Comparison of ENCODE assay signal across 24 cellular contexts in genomic region chr3:12582730-12583129, GRCh38. TPM values are rescaled to one million over a fixed set of nuclear protein-coding genes. Genes with fewer than 3 reads are reported as not detected.
DNase-seq lines count a peak whose midpoint lies in the region; ATAC-seq and TF ChIP-seq lines count a peak whose summit lies in the region.
"Had no signal": no experiment of that assay in that cellular context is flagged by ENCODE, and none has a peak within 500 bp of the region (broad histone marks: within the 10 kb centered on the region; RNA-seq: fewer than 3 reads in every experiment).

No MANE protein-coding gene starts in this region.

- H3K27ac ChIP-seq in left ventricle myocardium inferior (replicated peaks), result peak overlapping the region; percentile 32
- H3K27ac ChIP-seq in heart right ventricle, result no peak overlapping the region
- H3K27ac ChIP-seq in dorsolateral prefrontal cortex, result peak overlapping the region in 35 of 59 donors; percentile 4 to 79 (median 46)
- peak overlapping the region; percentile 6 for H3K27ac ChIP-seq in psoas muscle
- H3K27ac ChIP-seq: 22Rv1, GM23248 had no signal

- peaks cover 48% of the 10 kb centered on the region for H3K36me3 Mint-ChIP-seq in activated CD4-positive, alpha-beta T cell treated with anti-CD3 and anti-CD28 coated beads for 36 hours (ENCODE audit: low read depth)

- H3K27me3 Mint-ChIP-seq in activated CD4-positive, alpha-beta T cell treated with anti-CD3 and anti-CD28 coated beads for 36 hours, result no peaks in the 10 kb centered on the region

- H3K4me3 Mint-ChIP-seq in activated CD4-positive, alpha-beta T cell treated with anti-CD3 and anti-CD28 coated beads for 36 hours, result no peak overlapping the region
- H3K4me3 Mint-ChIP-seq: CD14-positive monocyte had no signal

- CTCF ChIA-PET in activated CD4-positive, alpha-beta T cell treated with anti-CD3 and anti-CD28 coated beads for 36 hours (lab: Charles Lee), result interaction anchor here (0.8 to 1.5 kb wide), 2 partner anchors 15 to 38 kb away, joined by 3 read pairs; no protein-coding TSS in a partner anchor

- no peak for ATAC-seq in activated CD4-positive, alpha-beta T cell treated with anti-CD3 and anti-CD28 coated beads for 36 hours
- ATAC-seq in heart right ventricle (no peak), psoas muscle (no peak)
- ATAC-seq: HCT116 had no signal

- H3K4me3 ChIP-seq in left ventricle myocardium inferior, result no peak overlapping the region
- H3K4me3 ChIP-seq in heart right ventricle, result no peak overlapping the region
- H3K4me3 ChIP-seq in dorsolateral prefrontal cortex, result no peak overlapping the region
- H3K4me3 ChIP-seq in psoas muscle, result no peak overlapping the region
- H3K4me3 ChIP-seq: GM23248 had no signal

- H3K4me1 Mint-ChIP-seq in activated CD4-positive, alpha-beta T cell treated with anti-CD3 and anti-CD28 coated beads for 36 hours, result no peaks in the 10 kb centered on the region

- no peaks in the 10 kb centered on the region for H3K9me3 Mint-ChIP-seq in activated CD4-positive, alpha-beta T cell treated with anti-CD3 and anti-CD28 coated beads for 36 hours (ENCODE audit: low read depth)
- H3K9me3 Mint-ChIP-seq: CD14-positive monocyte had no signal

- 79% methylated on average over 4 of the region's 4 CpGs for WGBS in heart right ventricle, 2 donors
- WGBS in psoas muscle, 3 donors, result 70 to 88% (median 76%) methylated on average over 4 of the region's 4 CpGs

- DNase-seq in activated CD4-positive, alpha-beta T cell treated with anti-CD3 and anti-CD28 coated beads for 36 hours, result no peak
- no peak for DNase-seq in activated CD4-positive, alpha-beta T cell treated with anti-CD3 and anti-CD28 coated beads, Interleukin-2, amount 50 U/mL, for 48 hours
- DNase-seq in left ventricle myocardium inferior (no peak), heart right ventricle (no peak), dorsolateral prefrontal cortex (no peak), psoas muscle (no peak), nucleus accumbens (lab: John Stamatoyannopoulos, UW) (no peak)
- no peak for DNase-seq in effector CD8-positive, alpha-beta T cell (lab: John Stamatoyannopoulos, UW)
- DNase-seq: DMS 273 treated with DMSO at 0.1 percent for 48 hours; DND-41; GM23248; KBM-7; NCI-H1694 treated with DMSO at 0.1 percent for 48 hours; NCI-H2107; NCI-H510A; NCI-H748 treated with DMSO at 0.1 percent for 48 hours; NK-92 treated with Interleukin-12 subunit alpha and Interleukin-12 subunit beta, amount 100 ng/mL, for 24 hours; SHP77 treated with DMSO at 0.1 percent for 48 hours had no signal

- H3K9me3 ChIP-seq in left ventricle myocardium inferior (replicated peaks) (no peaks in the 10 kb centered on the region), heart right ventricle (peaks cover 0 to 2% (median 0%) of the 10 kb centered on the region in 11 donors), psoas muscle (no peaks in the 10 kb centered on the region)

- no peaks in the 10 kb centered on the region for H3K27me3 ChIP-seq in left ventricle myocardium inferior (ENCODE audit: low read depth)
- H3K27me3 ChIP-seq in heart right ventricle, result no peaks in the 10 kb centered on the region
- H3K27me3 ChIP-seq in dorsolateral prefrontal cortex, result no peaks in the 10 kb centered on the region
- no peaks in the 10 kb centered on the region for H3K27me3 ChIP-seq in psoas muscle (ENCODE audit: insufficient read depth in 3 of 3, low read length in 2 of 3)

- no peak for TF ChIP-seq CTCF in left ventricle myocardium inferior (IDR thresholded peaks at IDR 0.05; ENCODE audit: borderline replicate concordance)
- no peak for TF ChIP-seq CTCF in heart right ventricle (IDR thresholded peaks at IDR 0.05)
- TF ChIP-seq CTCF in dorsolateral prefrontal cortex (IDR thresholded peaks at IDR 0.05 in 54 of 56, conservative IDR thresholded peaks at IDR 0.05 in 2 of 56; ENCODE audit: low read depth in 1 of 56, partially characterized antibody in 56 of 56), result no peak
- no peak for TF ChIP-seq CTCF in psoas muscle (IDR thresholded peaks at IDR 0.05)

- intact Hi-C loops in activated CD4-positive, alpha-beta T cell treated with anti-CD3 and anti-CD28 coated beads for 36 hours (cut with DNase I, micrococcal nuclease), result no loop called here
- intact Hi-C loops in left ventricle myocardium inferior (cut with micrococcal nuclease) (no loop called here), heart right ventricle (cut with DNase I) (loop anchor here in 1 of 10 donors (10.0 kb wide), 1 partner anchor 132 kb away; no protein-coding TSS in a partner anchor), dorsolateral prefrontal cortex (cut with DNase I) (no loop called here), psoas muscle (cut with DNase I) (no loop called here)

- peaks cover 87% of the 10 kb centered on the region for H3K36me3 ChIP-seq in left ventricle myocardium inferior
- H3K36me3 ChIP-seq in heart right ventricle, result peaks cover 0 to 99% (median 71%) of the 10 kb centered on the region in 9 donors
- peaks cover 3 to 97% of the 10 kb centered on the region in 2 donors for H3K36me3 ChIP-seq in psoas muscle (ENCODE audit: insufficient read depth in 1 of 2, low read depth in 1 of 2)

- POLR2A ChIA-PET in activated CD4-positive, alpha-beta T cell treated with anti-CD3 and anti-CD28 coated beads for 36 hours (lab: Charles Lee), result interaction anchor here (0.6 kb wide), 1 partner anchor 42 kb away, joined by 3 read pairs; no protein-coding TSS in a partner anchor

- peak overlapping the region; percentile 1 for H3K27ac Mint-ChIP-seq in activated CD4-positive, alpha-beta T cell treated with anti-CD3 and anti-CD28 coated beads for 36 hours

- H3K4me1 ChIP-seq in left ventricle myocardium inferior (peaks cover 34% of the 10 kb centered on the region), heart right ventricle (peaks cover 0 to 24% (median 14%) of the 10 kb centered on the region in 9 donors), psoas muscle (peaks cover 13% of the 10 kb centered on the region)

RNA-seq across cellular contexts. Expression of gene MKRN2, which starts 25.8 kb away (rescaled TPM):
- 10 to 100 TPM; 21.5 to 24.9 TPM for total RNA-seq in activated CD4-positive, alpha-beta T cell treated with anti-CD3 and anti-CD28 coated beads for 36 hours
- total RNA-seq in left ventricle myocardium inferior, result 34.3 TPM
- total RNA-seq in heart right ventricle, result 10 to 100 TPM; 31.3 to 51.0 (median 40.5) TPM
- polyA plus RNA-seq in heart right ventricle, result 10 to 100 TPM; 26.0 to 28.9 TPM
- total RNA-seq in dorsolateral prefrontal cortex, result 10 to 100 TPM; 24.4 to 47.5 (median 34.3) TPM
- 10 to 100 TPM; 17.2 to 35.5 (median 23.6) TPM for total RNA-seq in psoas muscle
- 10 to 100 TPM; 17.5 to 21.2 (median 18.6) TPM for polyA plus RNA-seq in psoas muscle

RNA-seq across cellular contexts. Expression of gene MKRN2OS, which starts 37.4 kb away (rescaled TPM):
- total RNA-seq in activated CD4-positive, alpha-beta T cell treated with anti-CD3 and anti-CD28 coated beads for 36 hours, result not detected
- 1.8 TPM for total RNA-seq in left ventricle myocardium inferior
- 1 to 10 TPM in 6 of 10 donors, under 1 TPM in 1, not detected in 3; 0.49 to 9.3 (median 6.2) TPM for total RNA-seq in heart right ventricle
- not detected for polyA plus RNA-seq in heart right ventricle
- 1 to 10 TPM in 105 of 120 experiments, under 1 TPM in 9, not detected in 6; 0.69 to 9.3 (median 2.4) TPM for total RNA-seq in dorsolateral prefrontal cortex
- 1 to 10 TPM in 1 of 4 donors, under 1 TPM in 1, not detected in 2; 0.93 to 1.5 TPM for total RNA-seq in psoas muscle
- under 1 TPM; 0.16 to 0.48 (median 0.38) TPM for polyA plus RNA-seq in psoas muscle
- total RNA-seq: G401, GM23248, RPMI7951 had no signal
- polyA plus RNA-seq: AG04450, CD14-positive monocyte, GM23248 had no signal

Comparison
In these comparisons a context has a peak if more than half of its experiments do, and no peak if none do; other contexts are left out.
1. H3K27ac ChIP-seq: peak in left ventricle myocardium inferior (single experiment), dorsolateral prefrontal cortex (35 of 59) and psoas muscle (single experiment); none in heart right ventricle (0 of 10).